ENCODE assay signal across 32 cellular contexts in genomic region chr6:3525915-3526314, GRCh38.
"Had no signal": no experiment of that assay in that cellular context is flagged by ENCODE, and none has a peak within 500 bp of the region (broad histone marks: within the 10 kb centered on the region; RNA-seq: fewer than 3 reads in every experiment).

No MANE protein-coding gene starts in this region.

- DNase-seq: activated CD4-positive, alpha-beta memory T cell treated with anti-CD3 and anti-CD28 coated beads, Interleukin-2, amount 10 ng/mL, durations not matched to agents 7 days and 5 days; activated CD4-positive, alpha-beta T cell treated with anti-CD3 and anti-CD28 coated beads for 1 hour; activated CD4-positive, alpha-beta T cell treated with anti-CD3 and anti-CD28 coated beads for 48 hours; activated CD4-positive, CD25-positive, alpha-beta regulatory T cell; activated CD8-positive, alpha-beta memory T cell treated with anti-CD3 and anti-CD28 coated beads for 24 hours; activated CD8-positive, alpha-beta memory T cell treated with anti-CD3 and anti-CD28 coated beads, Interleukin-2, amount 10 ng/mL, durations not matched to agents 7 days and 5 days; activated CD8-positive, alpha-beta memory T cell treated with anti-CD3 and anti-CD28 coated beads, Interleukin-2, amount 50 U/mL, for 48 hours; activated effector memory CD4-positive, alpha-beta T cell treated with Interleukin-2 at 50 U/mL for 16 hours; activated naive CD4-positive, alpha-beta T cell treated with anti-CD3 and anti-CD28 coated beads, Interleukin-2, amount 10 ng/mL, durations not matched to agents 7 days and 5 days; activated naive CD8-positive, alpha-beta T cell treated with anti-CD3 and anti-CD28 coated beads for 36 hours; activated T-cell treated with anti-CD3 and anti-CD28 coated beads, Interleukin-2, amount 50 U/mL, for 48 hours; amygdala; central memory CD4-positive, alpha-beta T cell; NCI-H1105; NCI-H1436; NCI-H1694; NCI-H1930; NCI-H2081 treated with DMSO at 0.1 percent for 48 hours; NCI-H345; NCI-H524 treated with DMSO at 0.1 percent for 48 hours; NK-92 treated with Interleukin-12 subunit alpha and Interleukin-12 subunit beta, amount 100 ng/mL, for 24 hours; PC-3; Peyer's patch; Right ventricle myocardium superior; RPMI8226; SW 1271; T-helper 1 cell; T-helper 2 cell; T-helper 9 cell; WERI-Rb-1 had no signal

- H3K4me1 ChIP-seq: Peyer's patch had no signal

- H3K27me3 ChIP-seq: ascending aorta, Peyer's patch had no signal

- H3K9me3 ChIP-seq: ascending aorta, Peyer's patch had no signal

- H3K9ac ChIP-seq: KMS-11 had no signal

- H3K4me3 ChIP-seq: ascending aorta, Peyer's patch had no signal

- ATAC-seq: activated CD8-positive, alpha-beta memory T cell treated with anti-CD3 and anti-CD28 coated beads, Interleukin-2, amount 10 ng/mL, durations not matched to agents 7 days and 5 days; PC-3 had no signal

- H3K36me3 ChIP-seq: ascending aorta, Peyer's patch, WERI-Rb-1 had no signal

- H3K4me2 ChIP-seq: KMS-11 had no signal

- H3K27ac ChIP-seq: ascending aorta, KMS-11, Peyer's patch, WERI-Rb-1 had no signal
